ENCODE assay signal across 31 cellular contexts in the genomic region with DNA sequence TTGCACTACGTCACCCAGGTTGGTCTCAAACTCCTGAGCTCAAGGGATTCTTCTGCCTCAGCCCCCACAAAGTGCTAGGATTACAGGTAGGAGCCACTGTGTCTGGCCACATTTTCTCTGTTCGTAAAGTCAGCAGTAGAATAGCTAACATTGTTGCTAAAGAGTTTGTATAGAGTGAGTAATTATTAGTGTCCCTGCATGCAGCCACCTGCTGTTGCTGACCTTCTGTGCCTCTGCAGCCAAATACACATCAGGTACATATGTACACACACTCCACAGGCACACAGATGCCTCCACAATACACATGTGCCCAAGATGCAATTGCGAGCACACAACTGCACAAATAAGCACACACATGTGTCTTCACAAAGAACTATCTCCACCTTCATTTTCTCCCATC. TPM values are rescaled to one million over a fixed set of nuclear protein-coding genes. Genes with fewer than 3 reads are reported as not detected.
"Had no signal": no experiment of that assay in that cellular context is flagged by ENCODE, and none has a peak within 500 bp of the region (broad histone marks: within the 10 kb centered on the region; RNA-seq: fewer than 3 reads in every experiment).

No MANE protein-coding gene starts in this region.

- H3K4me1 Mint-ChIP-seq: activated CD4-positive, alpha-beta T cell treated with anti-CD3 and anti-CD28 coated beads, Interleukin-2, amount 10 ng/mL, durations not matched to agents 7 days and 5 days; activated naive CD4-positive, alpha-beta T cell treated with anti-CD3 and anti-CD28 coated beads, Interleukin-2, amount 50 U/mL, for 24 hours; activated naive CD8-positive, alpha-beta T cell treated with anti-CD3 and anti-CD28 coated beads, Interleukin-2, amount 10 ng/mL, durations not matched to agents 7 days and 5 days; central memory CD8-positive, alpha-beta T cell had no signal

- H3K4me1 ChIP-seq: body of pancreas, SJSA1 had no signal

- H3K4me3 ChIP-seq: body of pancreas, cardiac muscle cell, K562, SJSA1 had no signal

- H3K36me3 ChIP-seq: cardiac muscle cell, SJSA1 had no signal

- H3K27me3 ChIP-seq: body of pancreas, cardiac muscle cell, SJSA1 had no signal

- H3K36me3 Mint-ChIP-seq: activated naive CD4-positive, alpha-beta T cell treated with anti-CD3 and anti-CD28 coated beads, Interleukin-2, amount 50 U/mL, for 24 hours; activated naive CD8-positive, alpha-beta T cell treated with anti-CD3 and anti-CD28 coated beads, Interleukin-2, amount 10 ng/mL, durations not matched to agents 7 days and 5 days had no signal

- H3K4me3 Mint-ChIP-seq: activated CD4-positive, alpha-beta T cell treated with anti-CD3 and anti-CD28 coated beads, Interleukin-2, amount 10 ng/mL, durations not matched to agents 7 days and 5 days; activated CD8-positive, alpha-beta T cell treated with anti-CD3 and anti-CD28 coated beads, Interleukin-2, amount 10 ng/mL, durations not matched to agents 7 days and 5 days; activated naive CD4-positive, alpha-beta T cell treated with anti-CD3 and anti-CD28 coated beads, Interleukin-2, amount 50 U/mL, for 24 hours; activated naive CD8-positive, alpha-beta T cell treated with anti-CD3 and anti-CD28 coated beads, Interleukin-2, amount 10 ng/mL, durations not matched to agents 7 days and 5 days; activated T-cell treated with anti-CD3 and anti-CD28 coated beads, Interleukin-2, amount 50 U/mL, for 24 hours; central memory CD8-positive, alpha-beta T cell; T-helper 1 cell treated with Interleukin-12 subunit alpha and Interleukin-12 subunit beta and Interleukin-4 antibody, amounts not matched to agents 30 μg/mL and 1 μg/mL, for 36 hours; T-helper 2 cell treated with Interferon-gamma antibody and Interleukin-4, amounts not matched to agents 5 μg/mL and 100 μg/mL, for 36 hours had no signal

- DNase-seq: activated CD4-positive, alpha-beta T cell treated with anti-CD3 and anti-CD28 coated beads, Interleukin-2, amount 10 ng/mL, durations not matched to agents 7 days and 5 days; activated CD4-positive, alpha-beta T cell treated with anti-CD3 and anti-CD28 coated beads, Interleukin-2, amount 50 U/mL, for 48 hours; activated CD8-positive, alpha-beta T cell treated with anti-CD3 and anti-CD28 coated beads, Interleukin-2, amount 10 ng/mL, durations not matched to agents 7 days and 5 days; activated gamma-delta T cell; activated naive CD4-positive, alpha-beta T cell treated with Interleukin-2 at 50 U/mL for 16 hours; activated naive CD8-positive, alpha-beta T cell treated with anti-CD3 and anti-CD28 coated beads, Interleukin-2, amount 10 ng/mL, durations not matched to agents 7 days and 5 days; activated T-cell treated with anti-CD3 and anti-CD28 coated beads, Interleukin-2, amount 50 U/mL, for 24 hours; amygdala; body of pancreas; NCI-H1092 treated with DMSO at 0.1 percent for 48 hours; NCI-H1436; NCI-H187 treated with DMSO at 0.1 percent for 48 hours; NCI-H2171 treated with DMSO at 0.1 percent for 48 hours; NCI-H2227 treated with DMSO at 0.1 percent for 48 hours; NCI-H446; NCI-H510A treated with DMSO at 0.1 percent for 48 hours; NCI-H526 treated with DMSO at 0.1 percent for 48 hours; SHP77 treated with DMSO at 0.1 percent for 48 hours; SK-N-SH had no signal

- H3K27ac Mint-ChIP-seq: activated CD4-positive, alpha-beta T cell treated with anti-CD3 and anti-CD28 coated beads, Interleukin-2, amount 10 ng/mL, durations not matched to agents 7 days and 5 days; activated CD8-positive, alpha-beta T cell treated with anti-CD3 and anti-CD28 coated beads, Interleukin-2, amount 10 ng/mL, durations not matched to agents 7 days and 5 days; activated naive CD4-positive, alpha-beta T cell treated with anti-CD3 and anti-CD28 coated beads, Interleukin-2, amount 50 U/mL, for 24 hours; activated naive CD8-positive, alpha-beta T cell treated with anti-CD3 and anti-CD28 coated beads, Interleukin-2, amount 10 ng/mL, durations not matched to agents 7 days and 5 days; activated T-cell treated with anti-CD3 and anti-CD28 coated beads, Interleukin-2, amount 50 U/mL, for 24 hours; activated T-helper 2 cell treated with anti-CD3 and anti-CD28 coated beads, Interferon-gamma antibody, Interleukin-2, Interleukin-4, amounts not matched to agents 10 μg/mL and 5 μg/mL and 100 μg/mL, durations not matched to agents 14 hours and 24 hours and 36 hours; T-helper 1 cell treated with Interleukin-12 subunit alpha and Interleukin-12 subunit beta and Interleukin-4 antibody, amounts not matched to agents 30 μg/mL and 1 μg/mL, for 36 hours; T-helper 2 cell treated with Interferon-gamma antibody and Interleukin-4, amounts not matched to agents 5 μg/mL and 100 μg/mL, for 36 hours had no signal

- H3K27ac ChIP-seq: body of pancreas, cardiac muscle cell, SJSA1 had no signal

- H3K9me3 ChIP-seq: body of pancreas, SJSA1, SK-N-SH had no signal

- H3K9me3 Mint-ChIP-seq: activated CD4-positive, alpha-beta T cell treated with anti-CD3 and anti-CD28 coated beads, Interleukin-2, amount 10 ng/mL, durations not matched to agents 7 days and 5 days; activated naive CD4-positive, alpha-beta T cell treated with anti-CD3 and anti-CD28 coated beads, Interleukin-2, amount 50 U/mL, for 24 hours; activated naive CD8-positive, alpha-beta T cell treated with anti-CD3 and anti-CD28 coated beads, Interleukin-2, amount 10 ng/mL, durations not matched to agents 7 days and 5 days; activated T-cell treated with anti-CD3 and anti-CD28 coated beads, Interleukin-2, amount 50 U/mL, for 24 hours; activated T-helper 2 cell treated with anti-CD3 and anti-CD28 coated beads, Interferon-gamma antibody, Interleukin-2, Interleukin-4, amounts not matched to agents 10 μg/mL and 5 μg/mL and 100 μg/mL, durations not matched to agents 14 hours and 24 hours and 36 hours; T-helper 1 cell treated with Interleukin-12 subunit alpha and Interleukin-12 subunit beta and Interleukin-4 antibody, amounts not matched to agents 30 μg/mL and 1 μg/mL, for 36 hours; T-helper 2 cell treated with Interferon-gamma antibody and Interleukin-4, amounts not matched to agents 5 μg/mL and 100 μg/mL, for 36 hours had no signal

RNA-seq across cellular contexts. Expression of a gene that starts 10.9 kb away (rescaled TPM):
- total RNA-seq: activated CD4-positive, alpha-beta T cell treated with anti-CD3 and anti-CD28 coated beads, Interleukin-2, amount 10 ng/mL, durations not matched to agents 7 days and 5 days; activated CD8-positive, alpha-beta T cell treated with anti-CD3 and anti-CD28 coated beads, Interleukin-2, amount 10 ng/mL, durations not matched to agents 7 days and 5 days; activated naive CD8-positive, alpha-beta T cell treated with anti-CD3 and anti-CD28 coated beads, Interleukin-2, amount 10 ng/mL, durations not matched to agents 7 days and 5 days; activated T-helper 2 cell treated with anti-CD3 and anti-CD28 coated beads, Interferon-gamma antibody, Interleukin-2, Interleukin-4, amounts not matched to agents 10 μg/mL and 5 μg/mL and 100 μg/mL, durations not matched to agents 14 hours and 24 hours and 36 hours; astrocyte; body of pancreas; cardiac muscle cell; chondrocyte; K562; M059J; RPMI7951; SJSA1 had no signal
- polyA plus RNA-seq: cardiac muscle cell, K562, SK-N-SH had no signal
